38 cellular contexts compared by ENCODE assay signal in the genomic region with DNA sequence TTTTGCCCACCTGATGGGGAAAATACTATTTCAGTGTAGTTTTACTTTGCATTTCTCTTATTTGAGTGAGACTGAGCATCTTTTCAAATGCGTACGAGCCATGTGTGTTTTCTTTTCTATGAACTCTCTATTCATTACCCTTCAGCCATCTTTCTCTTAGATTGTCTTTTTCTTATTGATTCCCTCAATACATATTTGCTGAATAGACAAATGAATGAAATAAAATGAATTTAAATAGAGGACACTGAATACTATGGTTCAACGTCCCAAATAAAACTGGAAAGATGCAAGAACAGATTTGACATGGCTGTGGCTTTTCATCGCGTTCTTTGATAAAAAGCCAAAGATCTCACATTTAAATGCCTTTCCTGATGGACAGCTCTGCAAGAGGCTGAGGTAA. TPM values are rescaled to one million over a fixed set of nuclear protein-coding genes. Genes with fewer than 3 reads are reported as not detected.
DNase-seq lines count a peak whose midpoint lies in the region; ATAC-seq, FAIRE-seq and TF ChIP-seq lines count a peak whose summit lies in the region.
"Had no signal": no experiment of that assay in that cellular context is flagged by ENCODE, and none has a peak within 500 bp of the region (broad histone marks: within the 10 kb centered on the region; RNA-seq: fewer than 3 reads in every experiment).

No MANE protein-coding gene starts in this region.

- H3K9ac ChIP-seq in HepG2 (ENCODE audit: insufficient read depth, low read depth, low read length) (no peak overlapping the region), IMR-90 (ENCODE audit: low read depth, low read length) (no peak overlapping the region), K562 (ENCODE audit: insufficient read depth in 1 of 2, low read depth in 2 of 2, low read length in 2 of 2) (no peak overlapping the region)
- H3K9ac ChIP-seq: BLaER1; BLaER1 treated with 17β-estradiol and CSF1 and Interleukin-3, amounts not matched to agents 10 nM and 100 nM had no signal

- H3K36me3 ChIP-seq in HepG2 (replicated peaks in 1 of 2; ENCODE audit: control insufficient read depth in 1 of 2, insufficient read depth in 2 of 2, low read length in 2 of 2): no peaks in the 10 kb centered on the region
- no peaks in the 10 kb centered on the region for H3K36me3 ChIP-seq in right lobe of liver
- no peaks in the 10 kb centered on the region for H3K36me3 ChIP-seq in IMR-90 (ENCODE audit: control insufficient read depth, insufficient read depth, low read length)
- H3K36me3 ChIP-seq in K562 (ENCODE audit: control insufficient read depth, insufficient read depth, low read length): no peaks in the 10 kb centered on the region
- H3K36me3 ChIP-seq in body of pancreas (replicated peaks in 1 of 2; ENCODE audit: insufficient read depth in 1 of 2, low read depth in 2 of 2): no peaks in the 10 kb centered on the region
- H3K36me3 ChIP-seq: BE2C; BLaER1; BLaER1 treated with 17β-estradiol and CSF1 and Interleukin-3, amounts not matched to agents 10 nM and 100 nM had no signal

- no peak overlapping the region for H2BK120ac ChIP-seq in IMR-90 (ENCODE audit: low read depth, low read length)

- no peak overlapping the region for H4K8ac ChIP-seq in IMR-90 (ENCODE audit: low read depth in 2 of 2, low read length in 2 of 2)

- no peaks in the 10 kb centered on the region for H3K9me1 ChIP-seq in IMR-90 (ENCODE audit: insufficient read depth, low read length)
- no peaks in the 10 kb centered on the region for H3K9me1 ChIP-seq in K562 (ENCODE audit: control insufficient read depth, insufficient read depth, low read length)

- TF ChIP-seq CTCF in HepG2 (CRISPR knock-in tag; IDR thresholded peaks at IDR 0.05): no peak
- TF ChIP-seq CTCF in right lobe of liver (IDR thresholded peaks at IDR 0.05): no peak
- no peak for TF ChIP-seq CTCF in A549 (IDR thresholded peaks at IDR 0.05)
- TF ChIP-seq CTCF in IMR-90 (conservative IDR thresholded peaks at IDR 0.05; ENCODE audit: low read depth, low read length): no peak
- TF ChIP-seq CTCF in K562 (IDR thresholded peaks at IDR 0.05 in 2 of 3, conservative IDR thresholded peaks at IDR 0.05 in 1 of 3; ENCODE audit: insufficient read depth in 2 of 3, low read depth in 1 of 3, low read length in 3 of 3): no peak
- no peak for TF ChIP-seq CTCF in body of pancreas (IDR thresholded peaks at IDR 0.05)

- no peak overlapping the region for H3K23ac ChIP-seq in IMR-90 (ENCODE audit: low read depth, low read length)

- H3K4me1 ChIP-seq in HepG2 (ENCODE audit: insufficient read depth, low read length): peaks cover 18% of the 10 kb centered on the region
- no peaks in the 10 kb centered on the region for H3K4me1 ChIP-seq in right lobe of liver
- 0 out of 3 replicates have a peak, but pooled peaks cover 6% of the 10 kb centered on the region for H3K4me1 ChIP-seq in A549
- H3K4me1 ChIP-seq in IMR-90 (ENCODE audit: control insufficient read depth, insufficient read depth, low read length): no peaks in the 10 kb centered on the region
- H3K4me1 ChIP-seq in K562 (replicated peaks in 1 of 2; ENCODE audit: control insufficient read depth in 2 of 2, insufficient read depth in 2 of 2, low read length in 2 of 2): no peaks in the 10 kb centered on the region
- no peaks in the 10 kb centered on the region for H3K4me1 ChIP-seq in body of pancreas
- H3K4me1 ChIP-seq: BE2C; BLaER1; BLaER1 treated with 17β-estradiol and CSF1 and Interleukin-3, amounts not matched to agents 10 nM and 100 nM; Caco-2 had no signal

- H2BK15ac ChIP-seq in IMR-90 (ENCODE audit: low read depth, low read length): no peak overlapping the region

- TF ChIP-seq POLR2A in HepG2 (IDR thresholded peaks at IDR 0.05; ENCODE audit: insufficient read depth in 1 of 2, low read depth in 2 of 2, low read length in 2 of 2) (no peak), right lobe of liver (IDR thresholded peaks at IDR 0.05) (no peak), A549 (IDR thresholded peaks at IDR 0.05; ENCODE audit: low read length) (no peak), IMR-90 (IDR thresholded peaks at IDR 0.05; ENCODE audit: low read depth, low read length) (no peak), K562 (conservative IDR thresholded peaks at IDR 0.05) (no peak), body of pancreas (IDR thresholded peaks at IDR 0.05) (no peak)

- POLR2A ChIA-PET in HepG2 (lab: Yijun Ruan, JAX): no interaction called here
- POLR2A ChIA-PET in A549 (lab: Yijun Ruan, JAX): no interaction called here
- POLR2A ChIA-PET in IMR-90 (lab: Charles Lee; ENCODE audit: unreplicated experiment): no interaction called here
- POLR2A ChIA-PET in K562 (lab: Yijun Ruan, JAX): no interaction called here

- CTCF ChIA-PET in HepG2 (lab: Yijun Ruan, JAX; ENCODE audit: low intra/inter-chr PET ratio, low total read pairs) (no interaction called here), A549 (lab: Yijun Ruan, JAX) (interaction anchor here (2.2 kb wide), 1 partner anchor 11 kb away, joined by 6 read pairs; no protein-coding TSS in a partner anchor), IMR-90 (lab: Yijun Ruan, JAX) (no interaction called here), K562 (lab: Yijun Ruan, JAX; ENCODE audit: low intra/inter-chr PET ratio) (no interaction called here)

- no peak overlapping the region for H3K18ac ChIP-seq in IMR-90 (ENCODE audit: low read depth, low read length)

- H4K20me1 ChIP-seq in HepG2 (ENCODE audit: insufficient read depth, low read length): no peaks in the 10 kb centered on the region
- H4K20me1 ChIP-seq in IMR-90 (ENCODE audit: insufficient read depth, low read length): no peaks in the 10 kb centered on the region
- H4K20me1 ChIP-seq in K562 (replicated peaks; ENCODE audit: control insufficient read depth, insufficient read depth, low read length): no peaks in the 10 kb centered on the region; the same call in 1 of the 2 replicates
- H4K20me1 ChIP-seq: BLaER1; BLaER1 treated with 17β-estradiol and CSF1 and Interleukin-3, amounts not matched to agents 10 nM and 100 nM had no signal

- no peak for TF ChIP-seq EP300 in HepG2 (IDR thresholded peaks at IDR 0.05; ENCODE audit: low read depth in 2 of 2, low read length in 2 of 2)
- no peak for TF ChIP-seq EP300 in HepG2 (CRISPR knock-in tag; IDR thresholded peaks at IDR 0.05; ENCODE audit: borderline replicate concordance)
- no peak for TF ChIP-seq EP300 in A549 (IDR thresholded peaks at IDR 0.05)
- no peak for TF ChIP-seq EP300 in K562 (IDR thresholded peaks at IDR 0.05; ENCODE audit: low read length)

- no peak overlapping the region for H2AK5ac ChIP-seq in IMR-90 (ENCODE audit: low read depth, low read length)

- no peak overlapping the region for H3K14ac ChIP-seq in IMR-90 (replicated peaks; ENCODE audit: low read depth, low read length)

- 2% methylated on average over 5 of the region's 5 CpGs for WGBS in HepG2 (ENCODE audit: low lambda C conversion rate)
- WGBS in right lobe of liver (ENCODE audit: insufficient coverage, low coverage, low lambda C conversion rate, missing lambda C conversion rate): 73% methylated on average over 5 of the region's 5 CpGs
- WGBS in A549 (ENCODE audit: missing lambda C conversion rate): 73% methylated on average over 5 of the region's 5 CpGs
- WGBS in IMR-90 (ENCODE audit: extremely low coverage in 2 of 2, insufficient read length in 1 of 2), 2 experiments: no CpG with 5 or more reads among the region's 5 CpGs
- 0% methylated on average over 5 of the region's 5 CpGs for WGBS in K562 (ENCODE audit: insufficient coverage, low coverage, missing lambda C conversion rate)
- WGBS in body of pancreas, 2 donors: 83 to 87% methylated on average over 5 of the region's 5 CpGs

- in situ Hi-C loops in HepG2 (cut with HindIII; ENCODE audit: extremely low pct_ligation_motif_present, low pct_unique_long_range_greater_than_20kb) (no loop called here), IMR-90 (cut with MboI; ENCODE audit: low sequenced_read_pairs) (no loop called here), K562 (cut with MboI) (no loop called here)

- intact Hi-C loops in HepG2 (cut with micrococcal nuclease; ENCODE audit: unreplicated experiment): no loop called here
- intact Hi-C loops in right lobe of liver (cut with DNase I): no loop called here
- intact Hi-C loops in IMR-90 (cut with micrococcal nuclease): no loop called here
- intact Hi-C loops in K562 (cut with micrococcal nuclease): no loop called here
- intact Hi-C loops in body of pancreas (cut with DNase I): no loop called here

- no peak overlapping the region for H3K27ac ChIP-seq in HepG2 (ENCODE audit: extremely low read length, insufficient read depth, low read length)
- H3K27ac ChIP-seq in right lobe of liver: no peak overlapping the region
- H3K27ac ChIP-seq in A549: no peak overlapping the region
- no peak overlapping the region for H3K27ac ChIP-seq in IMR-90 (ENCODE audit: insufficient read depth, low read length)
- no peak overlapping the region for H3K27ac ChIP-seq in K562 (ENCODE audit: extremely low read depth, low read depth, low read length)
- no peak overlapping the region for H3K27ac ChIP-seq in body of pancreas
- H3K27ac ChIP-seq: 22Rv1; BLaER1; BLaER1 treated with 17β-estradiol and CSF1 and Interleukin-3, amounts not matched to agents 10 nM and 100 nM; C4-2B had no signal

- H3K4ac ChIP-seq in IMR-90 (ENCODE audit: low read depth, low read length): no peak overlapping the region

- H3K4me2 ChIP-seq in HepG2 (ENCODE audit: low read depth, low read length): no peak overlapping the region
- H3K4me2 ChIP-seq in A549: no peak overlapping the region
- no peak overlapping the region for H3K4me2 ChIP-seq in IMR-90 (ENCODE audit: low read depth, low read length)
- H3K4me2 ChIP-seq in K562 (ENCODE audit: insufficient read depth, low read length): no peak overlapping the region
- H3K4me2 ChIP-seq: BLaER1; BLaER1 treated with 17β-estradiol and CSF1 and Interleukin-3, amounts not matched to agents 10 nM and 100 nM had no signal

- dilution Hi-C loops in IMR-90 (cut with HindIII; ENCODE audit: low sequenced_read_pairs, unreplicated experiment): no loop called here

- H2AK9ac ChIP-seq in IMR-90 (replicated peaks; ENCODE audit: low read depth, low read length, poor library complexity): no peak overlapping the region

- H3K79me2 ChIP-seq in HepG2 (ENCODE audit: insufficient read depth, low read length) (no peaks in the 10 kb centered on the region), K562 (ENCODE audit: control insufficient read depth, insufficient read depth, low read length) (no peaks in the 10 kb centered on the region)

- no peaks in the 10 kb centered on the region for H3K79me1 ChIP-seq in IMR-90 (ENCODE audit: low read depth in 1 of 2, low read length in 2 of 2)

- TF ChIP-seq RAD21 in HepG2 (CRISPR knock-in tag; IDR thresholded peaks at IDR 0.05) (no peak), A549 (conservative IDR thresholded peaks at IDR 0.05 in 1 of 2, IDR thresholded peaks at IDR 0.05 in 1 of 2) (no peak), IMR-90 (IDR thresholded peaks at IDR 0.05; ENCODE audit: low read length) (no peak), K562 (CRISPR knock-in tag; conservative IDR thresholded peaks at IDR 0.05 in 1 of 2, IDR thresholded peaks at IDR 0.05 in 1 of 2) (no peak)

- H3K27me3 ChIP-seq in HepG2 (ENCODE audit: control insufficient read depth in 1 of 2, insufficient read depth in 2 of 2, low read length in 2 of 2) (peaks cover 0 to 11% of the 10 kb centered on the region in 2 experiments; a peak in 1 of 5 replicates), right lobe of liver (no peaks in the 10 kb centered on the region), IMR-90 (ENCODE audit: control insufficient read depth, insufficient read depth, low read length) (no peaks in the 10 kb centered on the region), K562 (ENCODE audit: control insufficient read depth in 2 of 2, insufficient read depth in 2 of 2, low read length in 2 of 2) (peaks cover 0 to 8% of the 10 kb centered on the region in 2 experiments; a peak in 3 of 5 replicates), body of pancreas (no peaks in the 10 kb centered on the region)
- H3K27me3 ChIP-seq: BE2C; BLaER1; BLaER1 treated with 17β-estradiol and CSF1 and Interleukin-3, amounts not matched to agents 10 nM and 100 nM had no signal

- no peak overlapping the region for H2BK20ac ChIP-seq in IMR-90 (ENCODE audit: low read depth, low read length)

- H3K56ac ChIP-seq in IMR-90 (ENCODE audit: extremely low read depth, insufficient read depth, low read length): no peak overlapping the region

- H2BK5ac ChIP-seq in IMR-90 (ENCODE audit: low read depth, low read length, poor library complexity, severe bottlenecking): no peak overlapping the region

- DNase-seq in HepG2 (ENCODE audit: low spot score) (no peak), right lobe of liver (no peak), A549 (ENCODE audit: low read depth in 1 of 2, low spot score in 1 of 2) (no peak), IMR-90 (no peak), K562 (ENCODE audit: extremely low read depth in 1 of 4, low spot score in 3 of 4) (no peak), body of pancreas (no peak)
- no peak for DNase-seq in activated CD8-positive, alpha-beta memory T cell treated with anti-CD3 and anti-CD28 coated beads, Interleukin-2, amount 50 U/mL, for 4 hours
- DNase-seq: 8988T; ACHN; AML-193; BE2C; C1 segment of cervical spinal cord; Caco-2; Calu3; CD4-positive, alpha-beta memory T cell; CD4-positive, alpha-beta T cell; CD4-positive, CD25-positive, alpha-beta regulatory T cell; CD8-positive, alpha-beta memory T cell; CD8-positive, alpha-beta T cell; DMS 273 treated with DMSO at 0.1 percent for 48 hours; DMS153; DMS53; DMS79; DMS79 treated with DMSO at 0.1 percent for 48 hours; DND-41; EL had no signal

- H4K5ac ChIP-seq in IMR-90 (ENCODE audit: low read depth, low read length): no peak overlapping the region

- FAIRE-seq in HepG2 (lab: Jason Lieb, UNC) (no peak), A549 (lab: Jason Lieb, UNC) (no peak), K562 (lab: Jason Lieb, UNC) (no peak)
- FAIRE-seq: A204.1, D721Med had no signal

- BruUV-seq in HepG2 (replicated peaks; lab: Mats Ljungman, UMichigan) (no TSS peak), IMR-90 (replicated peaks; lab: Mats Ljungman, UMichigan) (no TSS peak), K562 (replicated peaks; lab: Mats Ljungman, UMichigan) (no TSS peak)

- no peak overlapping the region for H2AFZ ChIP-seq in HepG2 (ENCODE audit: low read length)
- no peak overlapping the region for H2AFZ ChIP-seq in IMR-90 (replicated peaks; ENCODE audit: low read length, poor library complexity)
- H2AFZ ChIP-seq in K562 (ENCODE audit: low read depth, low read length): no peak overlapping the region

- H3K4me3 ChIP-seq in HepG2 (replicated peaks in 1 of 3; ENCODE audit: insufficient read depth in 1 of 3, low read depth in 2 of 3, low read length in 3 of 3) (no peak overlapping the region), right lobe of liver (no peak overlapping the region), A549 (no peak overlapping the region), IMR-90 (ENCODE audit: insufficient read depth, low read depth, low read length) (no peak overlapping the region), K562 (no peak overlapping the region), body of pancreas (no peak overlapping the region)
- H3K4me3 ChIP-seq: BLaER1; BLaER1 treated with 17β-estradiol and CSF1 and Interleukin-3, amounts not matched to agents 10 nM and 100 nM had no signal

- ATAC-seq in HepG2: no peak
- ATAC-seq in right lobe of liver: no peak
- no peak for ATAC-seq in A549
- ATAC-seq in IMR-90 (ENCODE audit: low read depth): no peak
- no peak for ATAC-seq in K562
- no peak for ATAC-seq in body of pancreas
- no peak for ATAC-seq in HG03280 (IDR thresholded peaks at IDR 0.05; ENCODE audit: unreplicated experiment)
- ATAC-seq: CD8-positive, alpha-beta T cell had no signal

- no peak overlapping the region for H4K91ac ChIP-seq in IMR-90 (ENCODE audit: insufficient read depth, low read depth, low read length)

- peaks cover 8% of the 10 kb centered on the region for H3K9me3 ChIP-seq in HepG2 (ENCODE audit: low read length)
- H3K9me3 ChIP-seq in right lobe of liver: no peaks in the 10 kb centered on the region
- peaks cover 16% of the 10 kb centered on the region for H3K9me3 ChIP-seq in A549
- H3K9me3 ChIP-seq in IMR-90 (ENCODE audit: control insufficient read depth, insufficient read depth, low read length): 0 out of 2 replicates have a peak, but pooled peaks cover 2% of the 10 kb centered on the region
- H3K9me3 ChIP-seq in K562 (replicated peaks; ENCODE audit: control insufficient read depth, insufficient read depth, low read depth, low read length): no peaks in the 10 kb centered on the region
- peaks cover 0 to 6% (median 0%) of the 10 kb centered on the region in 3 donors for H3K9me3 ChIP-seq in body of pancreas

RNA-seq across cellular contexts. Expression of a gene that starts 34.6 kb away (rescaled TPM):
- total RNA-seq in HepG2 (2016; rRNA removed; fragmentation: Illumina TruSeq; extraction: Trizol): not detected in 2 replicates
- total RNA-seq in HepG2 (2016; cell fraction: cytosol; rRNA removed; fragmentation: Illumina TruSeq; extraction: Trizol; ENCODE audit: low read depth): not detected in 2 replicates
- total RNA-seq in HepG2 (2016; cell fraction: insoluble cytoplasmic fraction; rRNA removed; fragmentation: Illumina TruSeq; extraction: Trizol): not detected in 2 replicates
- not detected in 2 replicates for total RNA-seq in HepG2 (2016; cell fraction: membrane; rRNA removed; fragmentation: Illumina TruSeq; extraction: Trizol)
- total RNA-seq in HepG2 (2016; cell fraction: nucleus; rRNA removed; fragmentation: Illumina TruSeq; extraction: Trizol): not detected in 2 replicates
- polyA plus RNA-seq in HepG2 (2011; rRNA removed): not detected in 2 replicates
- not detected in 2 replicates for polyA plus RNA-seq in HepG2 (2011; cell fraction: cytosol; rRNA removed)
- polyA plus RNA-seq in HepG2 (2011; cell fraction: nucleus; rRNA removed): not detected in 2 replicates
- polyA plus RNA-seq in HepG2 (2012): not detected in 2 replicates
- polyA plus RNA-seq in HepG2 (2016; cell fraction: cytosol; fragmentation: Illumina TruSeq; extraction: Trizol; ENCODE audit: low read depth): not detected in 2 replicates
- not detected in 2 replicates for polyA plus RNA-seq in HepG2 (2016; cell fraction: insoluble cytoplasmic fraction; fragmentation: Illumina TruSeq; extraction: Trizol; ENCODE audit: low read depth)
- polyA plus RNA-seq in HepG2 (2016; cell fraction: membrane; fragmentation: Illumina TruSeq; extraction: Trizol; ENCODE audit: low read depth): not detected in 2 replicates
- not detected in 2 replicates for polyA plus RNA-seq in HepG2 (2016; cell fraction: nucleus; fragmentation: Illumina TruSeq; extraction: Trizol; ENCODE audit: insufficient read depth, low read depth)
- not detected in 2 replicates for polyA minus RNA-seq in HepG2 (2011; rRNA and poly(A)+ RNA removed; ENCODE audit: low replicate concordance)
- polyA minus RNA-seq in HepG2 (2011; cell fraction: cytosol; rRNA and poly(A)+ RNA removed): not detected in 2 replicates
- not detected in 2 replicates for polyA minus RNA-seq in HepG2 (2011; cell fraction: nucleus; rRNA and poly(A)+ RNA removed)
- total RNA-seq in right lobe of liver: under 1 TPM in 1 of 6 experiments, not detected in 5; 0.12 TPM
- 0.22 and 0.31 TPM in 2 replicates for polyA plus RNA-seq in A549 (2011; rRNA removed)
- 0.05 and 0.06 TPM in 2 replicates for polyA plus RNA-seq in A549 (2012; cell fraction: cytosol; rRNA removed)
- 0.10 and 0.27 TPM in 2 replicates for polyA plus RNA-seq in A549 (2012; cell fraction: nucleus; rRNA removed)
- polyA plus RNA-seq in A549 (2017; fragmentation: RNase III; extraction: RNeasy Plus Mini Kit Qiagen cat#74134 plus additional on column Dnase treatment): 0.21 to 0.36 TPM (median 0.27 TPM) in 3 replicates
- 0.29 TPM in 1 of 2 replicates, not detected in the other for polyA minus RNA-seq in A549 (2011; rRNA and poly(A)+ RNA removed)
- not detected in 2 replicates for total RNA-seq in IMR-90 (2012; rRNA removed)
- not detected in 2 replicates for polyA plus RNA-seq in IMR-90 (2012; rRNA removed)
- not detected in 2 replicates for polyA plus RNA-seq in IMR-90 (2012; cell fraction: cytosol; rRNA removed)
- not detected in 2 replicates for polyA plus RNA-seq in IMR-90 (2012; cell fraction: nucleus; rRNA removed; ENCODE audit: low replicate concordance)
- not detected in 2 replicates for total RNA-seq in K562 (2011; cell fraction: chromatin; rRNA removed; ENCODE audit: low replicate concordance)
- total RNA-seq in K562 (2011; cell fraction: nucleolus; rRNA removed): not detected in 2 replicates
- total RNA-seq in K562 (2011; cell fraction: nucleoplasm; rRNA removed): not detected in 2 replicates
- not detected in 2 replicates for total RNA-seq in K562 (2014; rRNA removed)
- total RNA-seq in K562 (2014; rRNA removed; fragmentation: Illumina TruSeq; extraction: Trizol): not detected in 2 replicates
- total RNA-seq in K562 (2015; rRNA removed; fragmentation: Illumina TruSeq; extraction: Trizol): not detected in 2 replicates
- total RNA-seq in K562 (2021): not detected in 2 replicates
- not detected in 2 replicates for polyA plus RNA-seq in K562 (2011; rRNA removed)
- not detected in 2 replicates for polyA plus RNA-seq in K562 (2011; cell fraction: cytosol; rRNA removed)
- not detected in 2 replicates for polyA plus RNA-seq in K562 (2011; cell fraction: nucleus; rRNA removed)
- 0.18 TPM in 1 of 2 replicates, not detected in the other for polyA plus RNA-seq in K562 (2012)
- 0.04 TPM in 1 of 2 replicates, not detected in the other for polyA plus RNA-seq in K562 (2014; fragmentation: Illumina TruSeq; extraction: Trizol)
- polyA plus RNA-seq in K562 (2014; fragmentation: Nextera tagmentation; extraction: Ambion mirVana): under 1 TPM in 1 of 2 experiments, not detected in 1; 0.07 TPM
- polyA plus RNA-seq in K562 (2014; rRNA removed): not detected in 2 replicates
- polyA minus RNA-seq in K562 (2011; rRNA and poly(A)+ RNA removed): not detected in 2 replicates
- polyA minus RNA-seq in K562 (2011; cell fraction: cytosol; rRNA and poly(A)+ RNA removed): not detected in 2 replicates
- polyA minus RNA-seq in K562 (2011; cell fraction: nucleus; rRNA and poly(A)+ RNA removed): not detected in 2 replicates
- not detected for total RNA-seq in body of pancreas
- total RNA-seq: A172; B cell; Caco-2; Calu3; CD4-positive, alpha-beta memory T cell; CD4-positive, alpha-beta T cell; CD4-positive, CD25-positive, alpha-beta regulatory T cell; CD8-positive, alpha-beta memory T cell; CD8-positive, alpha-beta T cell; Daoy had no signal
- polyA plus RNA-seq: AG04450; BJ; CD4-positive, alpha-beta memory T cell; CD4-positive, CD25-positive, alpha-beta regulatory T cell; CD8-positive, alpha-beta memory T cell had no signal
